ENCODE assay signal across 9 cellular contexts in the genomic region with DNA sequence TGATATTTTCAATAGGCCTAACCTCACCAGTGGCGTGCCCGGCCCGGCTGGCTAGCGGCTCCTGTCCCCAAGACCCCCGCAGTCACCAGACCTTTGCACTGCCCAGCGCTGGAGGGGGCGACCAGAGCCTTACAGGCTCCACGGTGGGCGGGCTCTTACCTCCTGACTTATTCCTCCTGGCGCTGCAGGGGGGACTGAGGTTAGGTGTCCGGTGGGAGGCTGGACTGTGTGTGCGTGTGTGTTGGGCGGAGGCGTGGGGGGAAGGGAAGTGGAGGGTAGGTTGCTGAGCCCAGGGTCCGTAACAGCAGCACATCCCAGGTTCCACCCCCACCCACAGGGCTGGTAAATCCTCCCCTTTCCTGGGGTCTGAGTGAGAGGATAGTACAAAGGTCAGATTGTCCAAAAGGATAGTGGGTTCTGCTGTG. TPM values are rescaled to one million over a fixed set of nuclear protein-coding genes. Genes with fewer than 3 reads are reported as not detected.
DNase-seq lines count a peak whose midpoint lies in the region; ATAC-seq and TF ChIP-seq lines count a peak whose summit lies in the region.
"Had no signal": no experiment of that assay in that cellular context is flagged by ENCODE, and none has a peak within 500 bp of the region (broad histone marks: within the 10 kb centered on the region; RNA-seq: fewer than 3 reads in every experiment).

No MANE protein-coding gene starts in this region.

- peak overlapping the region; percentile 87; the same call in 1 of the 2 replicates for H3K27ac ChIP-seq in HEK293 (ENCODE audit: extremely low read depth, low read depth, low read length)

- no peak for TF ChIP-seq POLR2A in GM18505 (IDR thresholded peaks at IDR 0.05; ENCODE audit: borderline replicate concordance, extremely low read depth, insufficient read depth, insufficient read length)

- peak overlapping the region; percentile 84 for H3K9ac ChIP-seq in skeletal muscle satellite cell (ENCODE audit: low read depth, low read length)

- TF ChIP-seq CTCF in HEK293 (tag by site-specific recombination; IDR thresholded peaks at IDR 0.05) (0 out of 2 replicates have a peak, but pooled peaks have one; percentile 6), choroid plexus epithelial cell (conservative IDR thresholded peaks at IDR 0.05; ENCODE audit: low read depth, low read length) (no peak)

- H3K4me3 ChIP-seq in HEK293 (ENCODE audit: low read depth, low read length) (no peak overlapping the region; the same call in 1 of the 2 replicates), choroid plexus epithelial cell (ENCODE audit: low read depth, low read length) (peak overlapping the region; percentile 62), skeletal muscle satellite cell (ENCODE audit: low read length) (peak overlapping the region; percentile 77)

- H3K9me3 ChIP-seq in HEK293 (ENCODE audit: control insufficient read depth, insufficient read depth, low read depth, low read length) (no peaks in the 10 kb centered on the region), skeletal muscle satellite cell (replicated peaks; ENCODE audit: low read length) (no peaks in the 10 kb centered on the region)

- H3K4me1 ChIP-seq in HEK293 (ENCODE audit: control insufficient read depth, insufficient read depth, low read length) (no peaks in the 10 kb centered on the region), skeletal muscle satellite cell (ENCODE audit: control insufficient read depth, insufficient read depth, low read length) (peaks cover 16% of the 10 kb centered on the region)

- DNase-seq in choroid plexus epithelial cell (ENCODE audit: low read depth) (no peak), left kidney (ENCODE audit: low read depth, low spot score) (peak; percentile 76), NK-92 (lab: John Stamatoyannopoulos, UW; ENCODE audit: unreplicated experiment) (no peak), NCI-H526 treated with DMSO at 0.1 percent for 48 hours (lab: John Stamatoyannopoulos, UW) (no peak), cerebellum (ENCODE audit: low spot score) (no peak)
- DNase-seq: activated naive CD8-positive, alpha-beta T cell treated with anti-CD3 and anti-CD28 coated beads, Interleukin-2, amount 50 U/mL, for 24 hours had no signal

- CTCF ChIA-PET in HEK293 (lab: Yijun Ruan, JAX): interaction anchor here (1.7 kb wide), 1 partner anchor 8 kb away, joined by 3 read pairs; no protein-coding TSS in a partner anchor

- POLR2A ChIA-PET in HEK293 (lab: Yijun Ruan, JAX): interaction anchor here (1.4 kb wide), 1 partner anchor 28 kb away, joined by 3 read pairs; the partner anchor contains the start of gene THRB

- H3K27me3 ChIP-seq in skeletal muscle satellite cell (ENCODE audit: control insufficient read depth, insufficient read depth, low read length): peaks cover 8% of the 10 kb centered on the region

- no peaks in the 10 kb centered on the region for H3K36me3 ChIP-seq in HEK293 (ENCODE audit: control insufficient read depth in 2 of 2, insufficient read depth in 1 of 2, low read length in 2 of 2)
- H3K36me3 ChIP-seq in skeletal muscle satellite cell (ENCODE audit: insufficient read depth, low read length): no peaks in the 10 kb centered on the region

- peak overlapping the region; percentile 98 for H3K4me2 ChIP-seq in skeletal muscle satellite cell (ENCODE audit: low read length)

- ATAC-seq in GM18505 (IDR thresholded peaks at IDR 0.05; ENCODE audit: unreplicated experiment): no peak

TF ChIP-seq in HEK293, 187 proteins besides CTCF, POLR2A, EP300 and RAD21 (continues in another document):
- TF ChIP-seq YY1 (tag by site-specific recombination; IDR thresholded peaks at IDR 0.05): no peak
- no peak for TF ChIP-seq ZNF416 (tag by site-specific recombination; IDR thresholded peaks at IDR 0.05)
- TF ChIP-seq ZNF341 (tag by site-specific recombination; IDR thresholded peaks at IDR 0.05; ENCODE audit: low read depth): peak; percentile 65
- no peak for TF ChIP-seq ZNF645 (tag by site-specific recombination; IDR thresholded peaks at IDR 0.05)
- TF ChIP-seq GLIS2 (tag by site-specific recombination; IDR thresholded peaks at IDR 0.05): peak; percentile 87
- no peak for TF ChIP-seq ZXDB (tag by site-specific recombination; IDR thresholded peaks at IDR 0.05)
- TF ChIP-seq ZNF112 (tag by site-specific recombination; IDR thresholded peaks at IDR 0.05): no peak
- no peak for TF ChIP-seq ZNF292 (tag by site-specific recombination; IDR thresholded peaks at IDR 0.05; ENCODE audit: borderline replicate concordance, low read depth)
- no peak for TF ChIP-seq ZNF23 (tag by site-specific recombination; IDR thresholded peaks at IDR 0.05; ENCODE audit: borderline replicate concordance)
- TF ChIP-seq ZNF785 (tag by site-specific recombination; IDR thresholded peaks at IDR 0.05): no peak
- no peak for TF ChIP-seq ZNF561 (tag by site-specific recombination; IDR thresholded peaks at IDR 0.05; ENCODE audit: borderline replicate concordance)
- no peak for TF ChIP-seq ZNF202 (tag by site-specific recombination; IDR thresholded peaks at IDR 0.05; ENCODE audit: borderline replicate concordance)
- no peak for TF ChIP-seq ZNF37A (tag by site-specific recombination; IDR thresholded peaks at IDR 0.05)
- TF ChIP-seq ZNF514 (tag by site-specific recombination; IDR thresholded peaks at IDR 0.05): no peak
- no peak for TF ChIP-seq FEZF1 (tag by site-specific recombination; IDR thresholded peaks at IDR 0.05)
- no peak for TF ChIP-seq GLI4 (tag by site-specific recombination; IDR thresholded peaks at IDR 0.05)
- TF ChIP-seq ZNF658 (tag by site-specific recombination; IDR thresholded peaks at IDR 0.05): no peak
- no peak for TF ChIP-seq ZNF302 (tag by site-specific recombination; IDR thresholded peaks at IDR 0.05; ENCODE audit: low read depth)
- peak; percentile 98 for TF ChIP-seq ZFHX2 (tag by site-specific recombination; conservative IDR thresholded peaks at IDR 0.05)
- TF ChIP-seq ZNF473 (tag by site-specific recombination; IDR thresholded peaks at IDR 0.05): no peak
- no peak for TF ChIP-seq BCL11A (tag by site-specific recombination; IDR thresholded peaks at IDR 0.05; ENCODE audit: low read depth)
- no peak for TF ChIP-seq ZBTB44 (tag by site-specific recombination; IDR thresholded peaks at IDR 0.05)
- no peak for TF ChIP-seq ZBTB10 (tag by site-specific recombination; IDR thresholded peaks at IDR 0.05)
- no peak for TF ChIP-seq YY2 (tag by site-specific recombination; IDR thresholded peaks at IDR 0.05)
- TF ChIP-seq KLF8 (tag by site-specific recombination; IDR thresholded peaks at IDR 0.05): no peak
- no peak for TF ChIP-seq ZNF146 (tag by site-specific recombination; IDR thresholded peaks at IDR 0.05)
- no peak for TF ChIP-seq ZNF555 (tag by site-specific recombination; conservative IDR thresholded peaks at IDR 0.05)
- TF ChIP-seq ZNF837 (tag by site-specific recombination; IDR thresholded peaks at IDR 0.05): no peak

RNA-seq across cellular contexts. Expression of gene THRB, which starts 27.5 kb away (rescaled TPM):
- total RNA-seq in skeletal muscle satellite cell (2012; rRNA removed): 1.1 and 3.0 TPM in 2 replicates
- 7.7 TPM for total RNA-seq in cerebellum
